In the genomic region with DNA sequence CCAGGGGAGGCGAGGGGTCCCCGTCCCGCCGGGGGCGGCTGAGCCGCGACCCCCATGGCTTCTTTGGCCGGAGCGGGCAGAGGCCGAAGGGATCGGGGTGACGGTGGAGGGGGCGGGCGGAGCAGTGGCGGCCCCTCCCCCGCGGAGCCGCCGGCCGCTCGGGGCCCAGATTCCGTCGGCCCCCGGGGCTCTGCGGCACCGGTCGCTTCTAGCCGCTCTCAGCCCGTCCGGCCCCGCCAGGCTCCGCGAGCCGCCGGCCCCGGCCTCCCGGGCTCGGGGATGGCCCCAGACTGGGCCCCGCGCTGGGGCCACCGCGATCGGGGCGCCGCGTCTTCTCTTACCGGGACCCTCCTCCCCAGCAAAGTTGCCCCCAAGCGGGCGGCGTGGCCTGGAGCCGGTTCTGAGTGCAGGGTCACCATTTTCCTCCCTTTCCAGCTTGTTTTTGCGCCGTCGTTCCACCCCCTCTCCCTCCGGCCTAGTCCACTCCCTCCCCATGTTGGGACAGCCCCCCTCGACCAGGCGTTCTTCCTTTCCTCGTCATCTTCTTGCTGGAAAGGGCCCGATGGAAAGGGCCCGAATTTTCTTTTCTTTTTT, we compare ENCODE assay signal across 8 cellular contexts. TPM values are rescaled to one million over a fixed set of nuclear protein-coding genes. Genes with fewer than 3 reads are reported as not detected.
DNase-seq lines count a peak whose midpoint lies in the region; ATAC-seq, FAIRE-seq and TF ChIP-seq lines count a peak whose summit lies in the region.

No MANE protein-coding gene starts in this region.

- H3K9me3 Mint-ChIP-seq in immature natural killer cell = no peaks in the 10 kb centered on the region

- H3K27ac ChIP-seq in skeletal muscle tissue (ENCODE audit: low read depth, low read length) = peak overlapping the region; percentile 98

- H3K36me3 ChIP-seq in bronchial epithelial cell (ENCODE audit: control insufficient read depth, insufficient read depth, low read length) (no peaks in the 10 kb centered on the region), skeletal muscle tissue (ENCODE audit: control insufficient read depth in 3 of 3, insufficient read depth in 3 of 3, low read length in 3 of 3) (peaks cover 0 to 3% (median 0%) of the 10 kb centered on the region in 3 donors)

- no peaks in the 10 kb centered on the region for H3K36me3 Mint-ChIP-seq in immature natural killer cell

- H3K9me3 ChIP-seq in skeletal muscle tissue (ENCODE audit: control insufficient read depth in 3 of 3, low read length in 3 of 3) = no peaks in the 10 kb centered on the region

- no peak for FAIRE-seq in bronchial epithelial cell (lab: Jason Lieb, UNC)

- TF ChIP-seq CTCF in bronchial epithelial cell (IDR thresholded peaks at IDR 0.05; ENCODE audit: insufficient read depth, low read length, severe bottlenecking) = no peak

- peaks cover 46 to 65% of the 10 kb centered on the region in 2 donors for H3K4me1 Mint-ChIP-seq in immature natural killer cell

- DNase-seq in activated T-cell treated with anti-CD3 and anti-CD28 coated beads for 48 hours (ENCODE audit: low read depth) (peak; percentile 41), SK-MEL-5 (ENCODE audit: low read depth, low spot score) (peak; percentile 48), bronchial epithelial cell (ENCODE audit: low read depth) (peak; percentile 44), immature natural killer cell (peak in 2 of 3 donors; percentile 45 to 54)
- no peak for DNase-seq in activated T-cell treated with anti-CD3 and anti-CD28 coated beads, Interleukin-2, amount 50 U/mL, for 1 hour

- H3K9ac ChIP-seq in skeletal muscle tissue (ENCODE audit: low read depth in 1 of 3, low read length in 3 of 3) = peak overlapping the region; percentile 94 to 96 (median 94)

- peaks cover 11 to 19% (median 14%) of the 10 kb centered on the region in 3 donors for H3K4me1 ChIP-seq in skeletal muscle tissue (ENCODE audit: control insufficient read depth in 3 of 3, insufficient read depth in 3 of 3, low read length in 3 of 3)

- H3K4me3 Mint-ChIP-seq in immature natural killer cell = peak overlapping the region; percentile 95 to 97 (median 96)

- peak overlapping the region; percentile 91 to 97 (median 95) for H3K27ac Mint-ChIP-seq in immature natural killer cell

- H3K27me3 ChIP-seq in bronchial epithelial cell (ENCODE audit: control insufficient read depth, insufficient read depth, low read length) (no peaks in the 10 kb centered on the region), skeletal muscle tissue (ENCODE audit: control insufficient read depth in 3 of 3, insufficient read depth in 3 of 3, low read length in 3 of 3) (no peaks in the 10 kb centered on the region)

- ATAC-seq in HG03025 (IDR thresholded peaks at IDR 0.05; ENCODE audit: low FRiP score, unreplicated experiment) (peak; percentile 22), GM18870 (IDR thresholded peaks at IDR 0.05; ENCODE audit: unreplicated experiment) (no peak)

- peak overlapping the region; percentile 89 for H3K4me3 ChIP-seq in bronchial epithelial cell (ENCODE audit: low read depth, low read length)
- peak overlapping the region; percentile 87 to 88 (median 88) for H3K4me3 ChIP-seq in skeletal muscle tissue (ENCODE audit: low read length in 3 of 3)

- H3K27me3 Mint-ChIP-seq in immature natural killer cell (ENCODE audit: low read depth in 3 of 3) = peaks cover 8 to 23% (median 19%) of the 10 kb centered on the region in 3 donors

- in situ Hi-C loops in SK-MEL-5 (cut with HindIII; ENCODE audit: low pct_unique_long_range_greater_than_20kb, low sequenced_read_pairs) = no loop called here

RNA-seq across cellular contexts. Expression of gene NFAT5, which starts 0.8 kb away (rescaled TPM):
- total RNA-seq in SK-MEL-5 (2014; rRNA removed; shearing (Covaris generic)) = 6.7 and 11.3 TPM in 2 replicates
- 7.0 and 9.2 TPM in 2 replicates for polyA plus RNA-seq in SK-MEL-5 (2015; cell fraction: cytosol; rRNA removed)
- polyA plus RNA-seq in SK-MEL-5 (2015; cell fraction: nucleus; rRNA removed) = 25.7 and 34.2 TPM in 2 replicates
- total RNA-seq in bronchial epithelial cell (8.8 and 11.1 TPM in 2 replicates), skeletal muscle tissue (21.4 TPM)
- 10 to 100 TPM in 1 of 3 donors, 1 to 10 TPM in 2; 5.4 to 17.5 (median 7.9) TPM for polyA plus RNA-seq in immature natural killer cell
